Comparison of ENCODE assay signal across 9 cellular contexts in genomic region chr17:73292031-73292531, GRCh38. TPM values are rescaled to one million over a fixed set of nuclear protein-coding genes. Genes with fewer than 3 reads are reported as not detected.
DNase-seq lines count a peak whose midpoint lies in the region; ATAC-seq and TF ChIP-seq lines count a peak whose summit lies in the region.
"Had no signal": no experiment of that assay in that cellular context is flagged by ENCODE, and none has a peak within 500 bp of the region (broad histone marks: within the 10 kb centered on the region; RNA-seq: fewer than 3 reads in every experiment).

No MANE protein-coding gene starts in this region.

- in situ Hi-C loops in IMR-90 (cut with MboI; ENCODE audit: low sequenced_read_pairs) = no loop called here
- in situ Hi-C loops in mammary epithelial cell (cut with MboI; ENCODE audit: low sequenced_read_pairs in 2 of 2) = no loop called here

- peak overlapping the region; percentile 28 for H3K18ac ChIP-seq in IMR-90 (ENCODE audit: low read depth, low read length)

- POLR2A ChIA-PET in IMR-90 (lab: Charles Lee; ENCODE audit: unreplicated experiment) = interaction anchor here (1.0 kb wide), 1 partner anchor 50 kb away, joined by 4 read pairs; no protein-coding TSS in a partner anchor

- no peak overlapping the region for H3K4me3 Mint-ChIP-seq in nephron progenitor cell

- peak overlapping the region; percentile 69 for H3K56ac ChIP-seq in IMR-90 (ENCODE audit: extremely low read depth, insufficient read depth, low read length)

- H3K14ac ChIP-seq in IMR-90 (replicated peaks; ENCODE audit: low read depth, low read length) = peak overlapping the region; percentile 89

- no TSS peak for BruUV-seq in IMR-90 (replicated peaks; lab: Mats Ljungman, UMichigan)
- BruUV-seq in mammary epithelial cell (replicated peaks; lab: Mats Ljungman, UMichigan) = no TSS peak

- intact Hi-C loops in IMR-90 (cut with micrococcal nuclease) = loop anchor here (2.0 kb wide), 1 partner anchor 15 kb away; no protein-coding TSS in a partner anchor
- intact Hi-C loops in mammary epithelial cell (cut with micrococcal nuclease) = loop anchor here (2.0 kb wide), 1 partner anchor 19 kb away; no protein-coding TSS in a partner anchor

- H4K91ac ChIP-seq in IMR-90 (ENCODE audit: insufficient read depth, low read depth, low read length) = peak overlapping the region; percentile 99

- TF ChIP-seq CTCF in IMR-90 (conservative IDR thresholded peaks at IDR 0.05; ENCODE audit: low read depth, low read length) (no peak), mammary epithelial cell (conservative IDR thresholded peaks at IDR 0.05 in 1 of 2, IDR thresholded peaks at IDR 0.05 in 1 of 2; ENCODE audit: extremely low read depth in 1 of 2, insufficient read depth in 1 of 2, low read depth in 1 of 2, low read length in 2 of 2) (no peak), kidney epithelial cell (IDR thresholded peaks at IDR 0.05; ENCODE audit: insufficient read depth, low read length, poor library complexity, severe bottlenecking) (no peak), thoracic aorta (IDR thresholded peaks at IDR 0.05) (no peak), nephron progenitor cell (IDR thresholded peaks at IDR 0.05) (no peak)

- DNase-seq in IMR-90 (peak; percentile 83), mammary epithelial cell (peak; percentile 60), kidney epithelial cell (ENCODE audit: low read depth) (peak; percentile 74), thoracic aorta (ENCODE audit: low spot score) (peak; percentile 70), NCI-H526 treated with DMSO at 0.1 percent for 48 hours (lab: John Stamatoyannopoulos, UW) (no peak), nephron progenitor cell (no peak)
- DNase-seq: SHP77 had no signal

- H3K79me1 ChIP-seq in IMR-90 (ENCODE audit: low read depth in 1 of 2, low read length in 2 of 2) = peaks cover 32 to 85% of the 10 kb centered on the region in 2 experiments

- peak overlapping the region; percentile 80 to 95 for H4K8ac ChIP-seq in IMR-90 (ENCODE audit: low read depth in 2 of 2, low read length in 2 of 2)

- peak overlapping the region; percentile 94 for H2BK5ac ChIP-seq in IMR-90 (ENCODE audit: low read depth, low read length, poor library complexity, severe bottlenecking)

- H3K27me3 Mint-ChIP-seq in nephron progenitor cell (ENCODE audit: low read depth, poor library complexity) = peaks cover 3% of the 10 kb centered on the region

- peak overlapping the region; percentile 94 for H2BK20ac ChIP-seq in IMR-90 (ENCODE audit: low read depth, low read length)

- H3K27me3 ChIP-seq in IMR-90 (ENCODE audit: control insufficient read depth, insufficient read depth, low read length) (no peaks in the 10 kb centered on the region), mammary epithelial cell (ENCODE audit: insufficient read depth, low read length) (no peaks in the 10 kb centered on the region), kidney epithelial cell (ENCODE audit: control insufficient read depth, insufficient read depth, low read length) (no peaks in the 10 kb centered on the region), thoracic aorta (replicated peaks; ENCODE audit: insufficient read depth) (no peaks in the 10 kb centered on the region)

- H3K4me2 ChIP-seq in IMR-90 (ENCODE audit: low read depth, low read length) (peak overlapping the region; percentile 19), mammary epithelial cell (ENCODE audit: insufficient read depth, low read depth, low read length) (peak overlapping the region; percentile 76)

- H3K79me2 ChIP-seq in mammary epithelial cell (ENCODE audit: insufficient read depth, low read length) = peaks cover 63% of the 10 kb centered on the region

- H3K23ac ChIP-seq in IMR-90 (ENCODE audit: low read depth, low read length) = peak overlapping the region; percentile 80

- peak overlapping the region; percentile 4; the same call in 1 of the 2 replicates for H3K9ac ChIP-seq in IMR-90 (ENCODE audit: low read depth, low read length)
- peak overlapping the region; percentile 51 for H3K9ac ChIP-seq in mammary epithelial cell (ENCODE audit: insufficient read depth, low read length)

- H3K9me1 ChIP-seq in IMR-90 (ENCODE audit: insufficient read depth, low read length) = peaks cover 37% of the 10 kb centered on the region

- H3K9me3 ChIP-seq in IMR-90 (ENCODE audit: control insufficient read depth, insufficient read depth, low read length) (no peaks in the 10 kb centered on the region), mammary epithelial cell (replicated peaks; ENCODE audit: insufficient read depth, low read length) (no peaks in the 10 kb centered on the region), thoracic aorta (no peaks in the 10 kb centered on the region)

- peak overlapping the region; percentile 93 for H2BK120ac ChIP-seq in IMR-90 (ENCODE audit: low read depth, low read length)

- peaks cover 7% of the 10 kb centered on the region for H3K36me3 Mint-ChIP-seq in nephron progenitor cell (ENCODE audit: low read depth)

- CTCF ChIA-PET in IMR-90 (lab: Yijun Ruan, JAX) (no interaction called here), mammary epithelial cell (lab: Charles Lee; ENCODE audit: low non-redundant PET) (no interaction called here)

- peaks cover 62% of the 10 kb centered on the region for H3K4me1 Mint-ChIP-seq in nephron progenitor cell

- WGBS in IMR-90 (ENCODE audit: extremely low coverage in 2 of 2, insufficient read length in 1 of 2), 2 experiments = 81% methylated on average over 3 of the region's 12 CpGs; no CpG with 5 or more reads in 1 of the 2 experiments
- WGBS in mammary epithelial cell (ENCODE audit: low coverage, missing lambda C conversion rate) = 2% methylated on average over 9 of the region's 12 CpGs

- H3K4me3 ChIP-seq in IMR-90 (ENCODE audit: insufficient read depth, low read depth, low read length) (no peak overlapping the region), mammary epithelial cell (replicated peaks in 1 of 3; ENCODE audit: insufficient read depth in 1 of 3, low read depth in 2 of 3, low read length in 3 of 3) (peak overlapping the region in 2 of 3 experiments; percentile 7 to 15), kidney epithelial cell (ENCODE audit: low read depth, low read length) (no peak overlapping the region), thoracic aorta (peak overlapping the region; percentile 48)

- H2AFZ ChIP-seq in IMR-90 (replicated peaks; ENCODE audit: low read length, poor library complexity) (peak overlapping the region; percentile 76), mammary epithelial cell (ENCODE audit: low read depth, low read length) (peak overlapping the region; percentile 45)

- TF ChIP-seq POLR2A in IMR-90 (IDR thresholded peaks at IDR 0.05; ENCODE audit: low read depth, low read length) = peak; percentile 29; the same call in 1 of the 2 replicates

- ATAC-seq in IMR-90 (ENCODE audit: low read depth) (peak; percentile 24), thoracic aorta (ENCODE audit: insufficient number of reproducible peaks, low FRiP score, low read depth) (peak; percentile 63), GM18517 (IDR thresholded peaks at IDR 0.05; ENCODE audit: unreplicated experiment) (no peak), GM21576 (IDR thresholded peaks at IDR 0.05; ENCODE audit: unreplicated experiment) (no peak)

- peak overlapping the region; percentile 99 for H2AK5ac ChIP-seq in IMR-90 (ENCODE audit: low read depth, low read length)

- H3K27ac ChIP-seq in IMR-90 (ENCODE audit: insufficient read depth, low read length) (peak overlapping the region; percentile 66), mammary epithelial cell (ENCODE audit: insufficient read depth, low read depth, low read length) (peak overlapping the region; percentile 66), thoracic aorta (peak overlapping the region; percentile 90 to 94)

- dilution Hi-C loops in IMR-90 (cut with HindIII; ENCODE audit: low sequenced_read_pairs, unreplicated experiment) (no loop called here), mammary epithelial cell (cut with HindIII; ENCODE audit: low sequenced_read_pairs) (no loop called here)

- TF ChIP-seq RAD21 in IMR-90 (IDR thresholded peaks at IDR 0.05; ENCODE audit: low read length) = no peak; the same call in 1 of the 2 replicates

- H3K4me1 ChIP-seq in IMR-90 (ENCODE audit: control insufficient read depth, insufficient read depth, low read length) (peaks cover 42% of the 10 kb centered on the region), mammary epithelial cell (ENCODE audit: insufficient read depth, low read length) (peaks cover 51% of the 10 kb centered on the region), thoracic aorta (ENCODE audit: control insufficient read depth in 1 of 2, low read depth in 2 of 2) (peaks cover 59 to 87% of the 10 kb centered on the region in 2 donors)

- peak overlapping the region; percentile 98 for H3K4ac ChIP-seq in IMR-90 (ENCODE audit: low read depth, low read length)

- H3K36me3 ChIP-seq in IMR-90 (ENCODE audit: control insufficient read depth, insufficient read depth, low read length) (no peaks in the 10 kb centered on the region), mammary epithelial cell (ENCODE audit: insufficient read depth, low read length) (no peaks in the 10 kb centered on the region), kidney epithelial cell (ENCODE audit: control insufficient read depth, insufficient read depth, low read length) (no peaks in the 10 kb centered on the region), thoracic aorta (no peaks in the 10 kb centered on the region)

- peak overlapping the region; percentile 19 for H4K5ac ChIP-seq in IMR-90 (ENCODE audit: low read depth, low read length)

- peaks cover 62% of the 10 kb centered on the region for H4K20me1 ChIP-seq in IMR-90 (ENCODE audit: insufficient read depth, low read length)
- no peaks in the 10 kb centered on the region for H4K20me1 ChIP-seq in mammary epithelial cell (ENCODE audit: insufficient read depth, low read length)

- peak overlapping the region; percentile 99 for H2AK9ac ChIP-seq in IMR-90 (replicated peaks; ENCODE audit: low read depth, low read length, poor library complexity)

- H3K27ac Mint-ChIP-seq in nephron progenitor cell = no peak overlapping the region

- peak overlapping the region; percentile 67; the same call in 2 of the 3 replicates for H2BK15ac ChIP-seq in IMR-90 (ENCODE audit: low read depth, low read length)

- no peaks in the 10 kb centered on the region for H3K9me3 Mint-ChIP-seq in nephron progenitor cell

RNA-seq across cellular contexts. Expression of gene CDC42EP4, which starts 19.7 kb away (rescaled TPM):
- 14.3 and 16.1 TPM in 2 replicates for total RNA-seq in IMR-90 (2012; rRNA removed)
- 25.6 and 25.8 TPM in 2 replicates for polyA plus RNA-seq in IMR-90 (2012; rRNA removed)
- 15.5 and 25.9 TPM in 2 replicates for polyA plus RNA-seq in IMR-90 (2012; cell fraction: cytosol; rRNA removed)
- 8.9 and 13.7 TPM in 2 replicates for polyA plus RNA-seq in IMR-90 (2012; cell fraction: nucleus; rRNA removed; ENCODE audit: low replicate concordance)
- 10 to 100 TPM; 21.4 to 25.3 TPM for total RNA-seq in mammary epithelial cell
- 17.2 TPM for polyA plus RNA-seq in mammary epithelial cell
- polyA minus RNA-seq in mammary epithelial cell = 20.4 TPM
- 41.9 and 43.3 TPM in 2 replicates for total RNA-seq in kidney epithelial cell
- total RNA-seq in thoracic aorta = 100 to 1,000 TPM in 1 of 2 donors, 10 to 100 TPM in 1; 73.8 to 134 TPM

RNA-seq across cellular contexts. Expression of gene CPSF4L, which starts 30.4 kb away (rescaled TPM):
- total RNA-seq in IMR-90 (2012; rRNA removed) (not detected in 2 replicates), mammary epithelial cell (not detected), kidney epithelial cell (not detected in 2 replicates), thoracic aorta (not detected)
- polyA plus RNA-seq in IMR-90 (2012; rRNA removed) (not detected in 2 replicates), mammary epithelial cell (not detected)
- polyA plus RNA-seq in IMR-90 (2012; cell fraction: cytosol; rRNA removed) = not detected in 2 replicates
- polyA plus RNA-seq in IMR-90 (2012; cell fraction: nucleus; rRNA removed; ENCODE audit: low replicate concordance) = not detected in 2 replicates
- polyA minus RNA-seq in mammary epithelial cell = not detected

Comparison
In these comparisons a context has a peak if more than half of its experiments do, and no peak if none do; other contexts are left out.
1. ATAC-seq: peak in IMR-90 (single experiment) and thoracic aorta (single experiment); none in GM18517 (single experiment) and GM21576 (single experiment).
2. DNase-seq: peak in IMR-90 (single experiment), mammary epithelial cell (single experiment), kidney epithelial cell (single experiment) and thoracic aorta (single experiment); none in NCI-H526 treated with DMSO at 0.1 percent for 48 hours (single experiment) and nephron progenitor cell (single experiment).
3. H3K4me3 ChIP-seq: peak in mammary epithelial cell (2 of 3) and thoracic aorta (single experiment); none in IMR-90 (single experiment) and kidney epithelial cell (single experiment).
4. Peak in every context shown above with its lines, with median percentiles within 50 percentile points of each other: H3K27ac ChIP-seq.